ENCODE assay signal across 8 cellular contexts in the genomic region with DNA sequence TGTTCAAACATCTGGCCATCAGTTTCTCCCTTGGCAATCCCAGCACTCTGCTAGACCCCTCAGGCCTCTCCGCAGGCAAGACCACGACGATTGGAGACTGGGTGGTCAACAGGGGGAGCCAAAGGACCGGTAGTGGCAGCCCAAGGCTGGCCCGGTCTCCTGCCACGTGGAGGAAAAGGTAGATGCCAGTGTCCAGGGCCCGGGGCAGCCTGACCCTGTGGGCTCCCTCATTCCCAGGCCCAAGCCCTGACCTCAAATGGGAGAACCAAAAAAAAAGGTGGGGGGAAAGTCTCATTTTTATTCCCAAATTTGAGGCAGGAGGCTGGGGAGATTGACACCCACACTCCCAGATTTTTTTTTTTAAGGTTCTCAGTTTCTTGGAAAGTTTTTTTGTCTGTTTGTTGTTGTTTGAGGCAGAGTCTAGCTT. TPM values are rescaled to one million over a fixed set of nuclear protein-coding genes. Genes with fewer than 3 reads are reported as not detected.
DNase-seq lines count a peak whose midpoint lies in the region; ATAC-seq and TF ChIP-seq lines count a peak whose summit lies in the region.

No MANE protein-coding gene starts in this region.

- POLR2A ChIA-PET in OCI-LY7 (lab: Charles Lee), result interaction anchor here (0.6 to 1.8 kb wide), 2 partner anchors 54 to 61 kb away, joined by 4 to 6 read pairs; no protein-coding TSS in a partner anchor

- peak overlapping the region; percentile 79 for H2AFZ ChIP-seq in OCI-LY7 (ENCODE audit: low read length)

- no peak overlapping the region for H3K27ac Mint-ChIP-seq in natural killer cell

- no TSS peak for BruUV-seq in OCI-LY7 (replicated peaks; lab: Mats Ljungman, UMichigan)

- no peaks in the 10 kb centered on the region for H3K36me3 Mint-ChIP-seq in natural killer cell

- H3K79me2 ChIP-seq in OCI-LY7 (ENCODE audit: insufficient read depth, low read depth, low read length), result no peaks in the 10 kb centered on the region

- H3K4me1 ChIP-seq in OCI-LY7 (ENCODE audit: insufficient read depth, low read length, poor library complexity, severe bottlenecking), result no peaks in the 10 kb centered on the region

- TF ChIP-seq CTCF in OCI-LY7 (conservative IDR thresholded peaks at IDR 0.05; ENCODE audit: low read length), result peak; percentile 96
- TF ChIP-seq CTCF in natural killer cell (IDR thresholded peaks at IDR 0.05), result peak; percentile 97

- no peak for TF ChIP-seq POLR2A in erythroblast (IDR thresholded peaks at IDR 0.05; ENCODE audit: low read length)

- H3K9me2 ChIP-seq in OCI-LY7 (ENCODE audit: insufficient read depth, low read length), result no peaks in the 10 kb centered on the region

- no peak overlapping the region for H3K27ac ChIP-seq in OCI-LY7 (ENCODE audit: low read depth, low read length, poor library complexity, severe bottlenecking)

- H3K27me3 Mint-ChIP-seq in natural killer cell (ENCODE audit: low read depth in 2 of 2), result no peaks in the 10 kb centered on the region

- H3K4me1 Mint-ChIP-seq in natural killer cell, result peaks cover 0 to 6% of the 10 kb centered on the region in 2 donors

- no peaks in the 10 kb centered on the region for H4K20me1 ChIP-seq in OCI-LY7 (ENCODE audit: insufficient read depth, low read length)

- DNase-seq in DMS114 treated with DMSO at 0.1 percent for 48 hours (lab: John Stamatoyannopoulos, UW; ENCODE audit: unreplicated experiment) (peak; percentile 87), HuH-7.5 (ENCODE audit: low spot score) (peak; percentile 88), OCI-LY7 (ENCODE audit: low spot score) (peak; percentile 77), activated T-cell treated with anti-CD3 and anti-CD28 coated beads for 1 hour (ENCODE audit: low read depth) (peak; percentile 74), erythroblast (lab: John Stamatoyannopoulos, UW) (peak; percentile 80 to 90), natural killer cell (peak; percentile 72)
- DNase-seq in stimulated activated naive CD4-positive, alpha-beta T cell (lab: John Stamatoyannopoulos, UW), result peak; percentile 33 to 74 (median 66)

- no peaks in the 10 kb centered on the region for H3K36me3 ChIP-seq in OCI-LY7 (ENCODE audit: insufficient read depth, low read length)

- H3K4me3 Mint-ChIP-seq in natural killer cell, result no peak overlapping the region

- ATAC-seq in natural killer cell, result peak; percentile 87 to 98 (median 97)
- ATAC-seq in GM21526 (IDR thresholded peaks at IDR 0.05; ENCODE audit: low FRiP score, unreplicated experiment), result no peak

- H3K9me3 ChIP-seq in OCI-LY7 (ENCODE audit: low read length), result no peaks in the 10 kb centered on the region

- intact Hi-C loops in OCI-LY7 (cut with micrococcal nuclease; ENCODE audit: unreplicated experiment) (loop anchor here (1.0 to 10.0 kb wide), 4 partner anchors 57 to 474 kb away; partner anchors contain the start of genes ILF2, NPR1 and RAB13), natural killer cell (cut with micrococcal nuclease) (loop anchor here (1.0 to 5.0 kb wide), 4 partner anchors 57 to 476 kb away; partner anchors contain the start of gene RAB13)

- CTCF ChIA-PET in OCI-LY7 (lab: Charles Lee; ENCODE audit: unreplicated experiment), result interaction anchor here (0.7 kb wide), 1 partner anchor 61 kb away, joined by 3 read pairs; no protein-coding TSS in a partner anchor

- no peak overlapping the region for H3K4me2 ChIP-seq in OCI-LY7 (ENCODE audit: low read length)

- H3K9me3 Mint-ChIP-seq in natural killer cell, result no peaks in the 10 kb centered on the region

- H3K4me3 ChIP-seq in OCI-LY7 (ENCODE audit: low read depth, low read length, poor library complexity, severe bottlenecking), result no peak overlapping the region

RNA-seq across cellular contexts. Expression of gene S100A6, which starts 24.8 kb away (rescaled TPM):
- total RNA-seq in OCI-LY7 (2014; rRNA removed; shearing (Covaris generic)), result not detected in 2 replicates
- total RNA-seq in OCI-LY7 (2022) (not detected in 2 replicates), natural killer cell (100 to 1,000 TPM; 174 to 261 (median 245) TPM)

RNA-seq across cellular contexts. Expression of gene S100A5, which starts 29.7 kb away (rescaled TPM):
- total RNA-seq in OCI-LY7 (2014; rRNA removed; shearing (Covaris generic)), result not detected in 2 replicates
- total RNA-seq in OCI-LY7 (2022) (not detected in 2 replicates), natural killer cell (not detected)

RNA-seq across cellular contexts. Expression of gene S100A4, which starts 34.6 kb away (rescaled TPM):
- total RNA-seq in OCI-LY7 (2014; rRNA removed; shearing (Covaris generic)), result 1.6 and 3.6 TPM in 2 replicates
- 0.53 and 1.9 TPM in 2 replicates for total RNA-seq in OCI-LY7 (2022)
- total RNA-seq in natural killer cell, result 100 to 1,000 TPM; 509 to 689 (median 597) TPM

RNA-seq across cellular contexts. Expression of gene S100A3, which starts 38.1 kb away (rescaled TPM):
- not detected in 2 replicates for total RNA-seq in OCI-LY7 (2014; rRNA removed; shearing (Covaris generic))
- total RNA-seq in OCI-LY7 (2022), result not detected in 2 replicates
- not detected for total RNA-seq in natural killer cell

RNA-seq across cellular contexts. Expression of gene S100A7, which starts 50.5 kb away (rescaled TPM):
- not detected in 2 replicates for total RNA-seq in OCI-LY7 (2014; rRNA removed; shearing (Covaris generic))
- total RNA-seq in OCI-LY7 (2022) (not detected in 2 replicates), natural killer cell (not detected)

Comparison
In these comparisons a context has a peak if more than half of its experiments do, and no peak if none do; other contexts are left out.
1. RNA of gene S100A6, which starts 24.8 kb away (total RNA-seq): 174 to 261 TPM in natural killer cell; not detected in OCI-LY7; every median in the first group is over 100 times any median in the second.
2. RNA of gene S100A4, which starts 34.6 kb away (total RNA-seq): 509 to 689 TPM in natural killer cell; 0.53 to 3.6 TPM in OCI-LY7; every median in the first group is over 100 times any median in the second.
3. Peak in every context shown above with its lines, with median percentiles within 50 percentile points of each other: DNase-seq.